ENCODE assay signal across 7 cellular contexts in the genomic region with DNA sequence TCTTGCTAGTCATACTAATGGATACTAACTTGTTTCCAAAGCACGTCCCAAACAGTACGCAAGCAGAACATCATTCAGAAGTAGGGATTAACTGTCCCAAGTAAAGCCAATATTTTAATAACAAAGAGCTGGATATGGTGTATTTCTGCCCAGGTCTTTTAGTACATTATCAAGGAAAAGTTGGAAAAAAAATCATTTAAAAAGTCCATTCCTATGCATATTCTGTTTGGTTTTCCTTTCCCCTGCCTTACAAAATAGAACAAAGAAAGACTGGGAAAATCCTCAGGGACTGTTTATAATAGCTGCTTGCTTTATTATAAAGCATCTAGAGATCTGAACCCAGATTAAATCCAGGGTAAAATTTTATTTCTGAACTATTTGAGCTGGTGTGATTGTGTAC.
"Had no signal": no experiment of that assay in that cellular context is flagged by ENCODE, and none has a peak within 500 bp of the region (broad histone marks: within the 10 kb centered on the region; RNA-seq: fewer than 3 reads in every experiment).

No MANE protein-coding gene starts in this region.

- H3K4me3 ChIP-seq: K562 had no signal

- H3K27ac ChIP-seq: HL-60, KMS-11 had no signal

- DNase-seq: IMR-90, KBM-7, KG1 had no signal

- H3K9ac ChIP-seq: KMS-11 had no signal

- H3K4me2 ChIP-seq: KMS-11 had no signal

- ATAC-seq: HepG2, K562 had no signal
